ENCODE assay signal across 1 cellular context in genomic region chr2:156350374-156351142, GRCh38.
TF ChIP-seq lines count a peak whose summit lies in the region.

No MANE protein-coding gene starts in this region.

TF ChIP-seq in K562, 482 proteins besides CTCF, POLR2A, EP300 and RAD21:
- TF ChIP-seq ZNF174 (CRISPR knock-in tag; IDR thresholded peaks at IDR 0.05) = no peak
- TF ChIP-seq ZSCAN29 (IDR thresholded peaks at IDR 0.05) = no peak
- no peak for TF ChIP-seq NFIX (CRISPR knock-in tag; IDR thresholded peaks at IDR 0.05; ENCODE audit: low read depth)
- TF ChIP-seq PHF20 (IDR thresholded peaks at IDR 0.05; ENCODE audit: partially characterized antibody) = no peak
- no peak for TF ChIP-seq EGR1 (conservative IDR thresholded peaks at IDR 0.05)
- no peak for TF ChIP-seq NELFE (IDR thresholded peaks at IDR 0.05; ENCODE audit: insufficient read depth, insufficient read length)
- no peak for TF ChIP-seq NCOR1 (IDR thresholded peaks at IDR 0.05)
- TF ChIP-seq CCNT2 (IDR thresholded peaks at IDR 0.05; ENCODE audit: borderline replicate concordance, extremely low read depth, insufficient read length, low read depth, low read length) = no peak
- TF ChIP-seq FOXA1 (IDR thresholded peaks at IDR 0.05; ENCODE audit: borderline replicate concordance) = no peak
